24 cellular contexts compared by ENCODE assay signal in the genomic region with DNA sequence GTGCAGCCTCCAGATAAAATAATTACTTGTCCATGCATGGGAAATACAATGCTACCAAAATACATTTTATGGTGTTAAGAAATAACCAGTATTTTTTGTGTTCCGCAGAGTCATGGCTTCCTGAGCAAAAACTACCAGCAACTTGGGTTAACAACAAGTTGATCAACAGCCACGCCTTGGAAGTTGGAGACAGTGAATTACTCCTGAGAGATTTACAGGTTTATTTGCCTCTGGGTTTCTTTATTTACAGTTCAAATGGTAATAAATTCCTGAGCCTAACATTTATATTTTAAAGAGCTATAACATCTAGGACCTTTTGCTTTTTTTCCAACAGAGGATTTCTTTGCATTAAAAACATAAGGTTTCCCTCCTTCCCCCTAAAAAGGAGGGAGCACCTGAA.
"Had no signal": no experiment of that assay in that cellular context is flagged by ENCODE, and none has a peak within 500 bp of the region (broad histone marks: within the 10 kb centered on the region; RNA-seq: fewer than 3 reads in every experiment).

No MANE protein-coding gene starts in this region.

- H3K27ac ChIP-seq: colonic mucosa, epithelial cell of prostate, esophagus squamous epithelium, gastrocnemius medialis, heart right ventricle, left lung, lower lobe of right lung had no signal

- H3K27ac Mint-ChIP-seq: dendritic cell treated with granulocyte-macrophage colony-stimulating factor and Interleukin-4, amounts not matched to agents 40 ng/mL and 50 ng/mL, for 4 days; effector memory CD8-positive, alpha-beta T cell; endodermal cell; mesothelial cell of epicardium; naive B cell had no signal

- H3K27me3 ChIP-seq: colonic mucosa, esophagus squamous epithelium, gastrocnemius medialis, heart right ventricle, left lung had no signal

- DNase-seq: colonic mucosa; cortex of kidney; effector CD8-positive, alpha-beta T cell; effector memory CD8-positive, alpha-beta T cell; endodermal cell; erythroblast; esophagus squamous epithelium; foreskin fibroblast; foreskin melanocyte; gastrocnemius medialis; glutamatergic neuron; head of caudate nucleus; heart right ventricle; hippocampal formation; left cardiac atrium; left lung; left ventricle myocardium superior; lower lobe of right lung; mesenchymal stem cell; mucosa of descending colon; naive B cell had no signal

- H3K4me3 Mint-ChIP-seq: dendritic cell treated with granulocyte-macrophage colony-stimulating factor and Interleukin-4, amounts not matched to agents 40 ng/mL and 50 ng/mL, for 4 days; effector memory CD8-positive, alpha-beta T cell; endodermal cell; mesothelial cell of epicardium; naive B cell had no signal

- H3K27me3 Mint-ChIP-seq: dendritic cell treated with granulocyte-macrophage colony-stimulating factor and Interleukin-4, amounts not matched to agents 40 ng/mL and 50 ng/mL, for 4 days had no signal

- H3K4me3 ChIP-seq: colonic mucosa, esophagus squamous epithelium, gastrocnemius medialis, heart right ventricle, left lung, lower lobe of right lung, mucosa of descending colon had no signal

- H3K9me3 ChIP-seq: colonic mucosa, esophagus squamous epithelium, gastrocnemius medialis, heart right ventricle, left lung, lower lobe of right lung, mucosa of descending colon had no signal

- H3K4me1 Mint-ChIP-seq: endodermal cell, mesothelial cell of epicardium, naive B cell had no signal

- H3K4me1 ChIP-seq: colonic mucosa, esophagus squamous epithelium, gastrocnemius medialis, heart right ventricle, left lung, lower lobe of right lung had no signal

- H3K9me3 Mint-ChIP-seq: dendritic cell treated with granulocyte-macrophage colony-stimulating factor and Interleukin-4, amounts not matched to agents 40 ng/mL and 50 ng/mL, for 4 days; effector memory CD8-positive, alpha-beta T cell; endodermal cell; mesothelial cell of epicardium had no signal

- H3K36me3 ChIP-seq: colonic mucosa, esophagus squamous epithelium, gastrocnemius medialis, heart right ventricle, left lung, lower lobe of right lung had no signal

- H3K36me3 Mint-ChIP-seq: mesothelial cell of epicardium, naive B cell had no signal
